8 cellular contexts compared by ENCODE assay signal in the genomic region with DNA sequence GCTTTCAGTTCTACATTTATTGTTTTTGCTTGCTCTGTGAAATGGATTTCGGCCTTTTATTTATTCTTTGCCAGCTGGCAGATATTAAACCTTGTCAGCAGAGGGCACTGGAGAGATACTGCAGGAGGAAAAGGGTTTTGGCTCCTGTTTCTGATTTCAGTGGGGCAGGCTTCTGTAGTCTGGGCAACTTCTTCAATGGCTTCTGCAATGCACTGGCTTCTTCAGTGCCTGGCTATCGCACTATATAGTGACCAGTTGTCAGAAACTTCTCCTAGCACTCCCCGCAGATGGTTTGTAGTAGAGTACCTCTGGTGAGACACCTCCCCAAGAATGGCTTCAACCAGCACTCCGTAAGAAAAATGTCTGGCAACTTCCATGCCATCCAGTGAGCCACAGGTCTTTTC. TPM values are rescaled to one million over a fixed set of nuclear protein-coding genes. Genes with fewer than 3 reads are reported as not detected.
DNase-seq lines count a peak whose midpoint lies in the region; ATAC-seq and TF ChIP-seq lines count a peak whose summit lies in the region.

No MANE protein-coding gene starts in this region.

- 0 out of 2 replicates have a peak, but pooled peaks cover 2% of the 10 kb centered on the region for H3K36me3 ChIP-seq in BE2C
- peaks cover 12% of the 10 kb centered on the region for H3K36me3 ChIP-seq in WERI-Rb-1
- no peaks in the 10 kb centered on the region for H3K36me3 ChIP-seq in ectodermal cell (ENCODE audit: control insufficient read depth, insufficient read depth, low read length)
- H3K36me3 ChIP-seq in muscle layer of colon (ENCODE audit: insufficient read depth, low read length): peaks cover 19% of the 10 kb centered on the region

- DNase-seq in BE2C (peak; percentile 60), GM19240 (ENCODE audit: insufficient read length, low spot score) (peak; percentile 35), NCI-H2196 treated with DMSO at 0.1 percent for 48 hours (lab: John Stamatoyannopoulos, UW; ENCODE audit: unreplicated experiment) (peak; percentile 63), WERI-Rb-1 (peak; percentile 49)

- H3K4me1 ChIP-seq in BE2C (no peaks in the 10 kb centered on the region; the same call in 1 of the 2 replicates), ectodermal cell (ENCODE audit: control insufficient read depth, insufficient read depth, low read length) (peaks cover 4% of the 10 kb centered on the region), muscle layer of colon (ENCODE audit: insufficient read depth, low read length) (peaks cover 20% of the 10 kb centered on the region)

- peak; percentile 88 for TF ChIP-seq CTCF in BE2C (IDR thresholded peaks at IDR 0.05; ENCODE audit: low read depth, low read length)
- peak; percentile 67 for TF ChIP-seq CTCF in WERI-Rb-1 (IDR thresholded peaks at IDR 0.05; ENCODE audit: low read depth, low read length)

- H3K9me3 ChIP-seq in BE2C (no peaks in the 10 kb centered on the region), WERI-Rb-1 (ENCODE audit: severe bottlenecking) (no peaks in the 10 kb centered on the region), ectodermal cell (ENCODE audit: control insufficient read depth, low read length) (no peaks in the 10 kb centered on the region), muscle layer of colon (ENCODE audit: low read length) (no peaks in the 10 kb centered on the region)

- ATAC-seq in HG02798 (IDR thresholded peaks at IDR 0.05; ENCODE audit: poor library complexity, unreplicated experiment): no peak
- ATAC-seq in HG02981 (IDR thresholded peaks at IDR 0.05; ENCODE audit: unreplicated experiment): no peak

- H3K27ac ChIP-seq in WERI-Rb-1: no peak overlapping the region
- peak overlapping the region; percentile 44 for H3K27ac ChIP-seq in ectodermal cell (ENCODE audit: insufficient read depth, low read depth, low read length, poor library complexity, severe bottlenecking)
- peak overlapping the region; percentile 45 for H3K27ac ChIP-seq in muscle layer of colon (ENCODE audit: low read depth, low read length)

- WGBS in ectodermal cell, 2 experiments: 84 to 87% methylated on average over 4 of the region's 4 CpGs

- H3K9ac ChIP-seq in muscle layer of colon (ENCODE audit: low read length): no peak overlapping the region

- H3K27me3 ChIP-seq in BE2C (no peaks in the 10 kb centered on the region), WERI-Rb-1 (ENCODE audit: insufficient read depth, low read depth, severe bottlenecking) (no peaks in the 10 kb centered on the region), ectodermal cell (ENCODE audit: control insufficient read depth, insufficient read depth, low read length, poor library complexity, severe bottlenecking) (no peaks in the 10 kb centered on the region), muscle layer of colon (ENCODE audit: control insufficient read depth in 1 of 2, insufficient read depth in 2 of 2, low read length in 2 of 2) (no peaks in the 10 kb centered on the region)

- H3K4me3 ChIP-seq in BE2C (ENCODE audit: low read depth, low read length) (no peak overlapping the region), WERI-Rb-1 (ENCODE audit: low read depth, low read length) (no peak overlapping the region), ectodermal cell (ENCODE audit: insufficient read depth, low read depth, low read length) (no peak overlapping the region), muscle layer of colon (ENCODE audit: low read depth in 1 of 2, low read length in 2 of 2) (no peak overlapping the region)

RNA-seq across cellular contexts. Expression of a gene that starts 3.2 kb away (rescaled TPM):
- polyA plus RNA-seq in BE2C (2012; ENCODE audit: insufficient read depth, insufficient read length, low read depth): 30.2 TPM
- 26.0 TPM for polyA plus RNA-seq in ectodermal cell (2013, experiment 1 of 4)
- polyA plus RNA-seq in ectodermal cell (2013, experiment 2 of 4): 23.8 TPM
- 19.0 TPM for polyA plus RNA-seq in ectodermal cell (2013, experiment 3 of 4)
- 19.1 TPM for polyA plus RNA-seq in ectodermal cell (2013, experiment 4 of 4)

RNA-seq across cellular contexts. Expression of a gene that starts 22.2 kb away (rescaled TPM):
- 57.8 TPM for polyA plus RNA-seq in BE2C (2012; ENCODE audit: insufficient read depth, insufficient read length, low read depth)
- 59.1 TPM for polyA plus RNA-seq in ectodermal cell (2013, experiment 1 of 4)
- 58.4 TPM for polyA plus RNA-seq in ectodermal cell (2013, experiment 2 of 4)
- 68.5 TPM for polyA plus RNA-seq in ectodermal cell (2013, experiment 3 of 4)
- polyA plus RNA-seq in ectodermal cell (2013, experiment 4 of 4): 67.4 TPM

RNA-seq across cellular contexts. Expression of a gene that starts 22.6 kb away (rescaled TPM):
- 92.6 TPM for polyA plus RNA-seq in BE2C (2012; ENCODE audit: insufficient read depth, insufficient read length, low read depth)
- 72.2 TPM for polyA plus RNA-seq in ectodermal cell (2013, experiment 1 of 4)
- polyA plus RNA-seq in ectodermal cell (2013, experiment 2 of 4): 62.3 TPM
- polyA plus RNA-seq in ectodermal cell (2013, experiment 3 of 4): 47.0 TPM
- polyA plus RNA-seq in ectodermal cell (2013, experiment 4 of 4): 48.4 TPM

RNA-seq across cellular contexts. Expression of a gene that starts 47.1 kb away (rescaled TPM):
- not detected for polyA plus RNA-seq in BE2C (2012; ENCODE audit: insufficient read depth, insufficient read length, low read depth)
- polyA plus RNA-seq in ectodermal cell (2013, experiment 1 of 4): not detected
- polyA plus RNA-seq in ectodermal cell (2013, experiment 2 of 4): not detected
- not detected for polyA plus RNA-seq in ectodermal cell (2013, experiment 3 of 4)
- polyA plus RNA-seq in ectodermal cell (2013, experiment 4 of 4): not detected
